1 cellular context compared by ENCODE assay signal in the genomic region with DNA sequence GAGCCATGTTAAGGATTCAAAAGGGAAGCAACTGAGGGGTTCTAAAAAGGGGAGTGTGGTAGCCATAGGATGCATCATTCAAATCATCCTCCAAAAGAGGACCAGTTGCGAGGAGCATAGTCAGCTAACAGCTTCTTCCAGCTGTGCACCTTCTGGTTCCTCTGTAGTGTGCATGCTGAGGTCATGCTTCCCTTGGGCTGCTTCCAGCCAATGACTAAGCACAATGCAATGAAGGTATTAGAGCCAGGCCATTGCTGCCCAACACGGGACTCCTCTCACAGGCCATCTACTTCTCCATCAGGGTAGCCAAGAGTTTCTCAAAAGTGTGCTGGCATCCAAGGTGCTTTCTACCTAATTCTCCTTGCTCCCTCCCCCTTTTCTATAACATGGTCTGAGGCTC.
TF ChIP-seq lines count a peak whose summit lies in the region.

No MANE protein-coding gene starts in this region.

TF ChIP-seq in SK-N-SH treated with all-trans-retinoic acid at 6 μM for 48 hours, 23 proteins besides CTCF, POLR2A, EP300 and RAD21 (continued from another document):
- TF ChIP-seq, protein P1, sequence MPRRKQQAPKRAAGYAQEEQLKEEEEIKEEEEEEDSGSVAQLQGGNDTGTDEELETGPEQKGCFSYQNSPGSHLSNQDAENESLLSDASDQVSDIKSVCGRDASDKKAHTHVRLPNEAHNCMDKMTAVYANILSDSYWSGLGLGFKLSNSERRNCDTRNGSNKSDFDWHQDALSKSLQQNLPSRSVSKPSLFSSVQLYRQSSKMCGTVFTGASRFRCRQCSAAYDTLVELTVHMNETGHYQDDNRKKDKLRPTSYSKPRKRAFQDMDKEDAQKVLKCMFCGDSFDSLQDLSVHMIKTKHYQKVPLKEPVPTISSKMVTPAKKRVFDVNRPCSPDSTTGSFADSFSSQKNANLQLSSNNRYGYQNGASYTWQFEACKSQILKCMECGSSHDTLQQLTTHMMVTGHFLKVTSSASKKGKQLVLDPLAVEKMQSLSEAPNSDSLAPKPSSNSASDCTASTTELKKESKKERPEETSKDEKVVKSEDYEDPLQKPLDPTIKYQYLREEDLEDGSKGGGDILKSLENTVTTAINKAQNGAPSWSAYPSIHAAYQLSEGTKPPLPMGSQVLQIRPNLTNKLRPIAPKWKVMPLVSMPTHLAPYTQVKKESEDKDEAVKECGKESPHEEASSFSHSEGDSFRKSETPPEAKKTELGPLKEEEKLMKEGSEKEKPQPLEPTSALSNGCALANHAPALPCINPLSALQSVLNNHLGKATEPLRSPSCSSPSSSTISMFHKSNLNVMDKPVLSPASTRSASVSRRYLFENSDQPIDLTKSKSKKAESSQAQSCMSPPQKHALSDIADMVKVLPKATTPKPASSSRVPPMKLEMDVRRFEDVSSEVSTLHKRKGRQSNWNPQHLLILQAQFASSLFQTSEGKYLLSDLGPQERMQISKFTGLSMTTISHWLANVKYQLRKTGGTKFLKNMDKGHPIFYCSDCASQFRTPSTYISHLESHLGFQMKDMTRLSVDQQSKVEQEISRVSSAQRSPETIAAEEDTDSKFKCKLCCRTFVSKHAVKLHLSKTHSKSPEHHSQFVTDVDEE (CRISPR knock-in tag; IDR thresholded peaks at IDR 0.05), result no peak
- TF ChIP-seq ZFP30 (CRISPR knock-in tag; IDR thresholded peaks at IDR 0.05) (no peak), OSR1 (CRISPR knock-in tag; IDR thresholded peaks at IDR 0.05) (no peak), SNAI2 (CRISPR knock-in tag; IDR thresholded peaks at IDR 0.05) (no peak), BACH2 (CRISPR knock-in tag; IDR thresholded peaks at IDR 0.05; ENCODE audit: borderline replicate concordance) (no peak), ISL1 (CRISPR knock-in tag; IDR thresholded peaks at IDR 0.05) (no peak), TOX (CRISPR knock-in tag; IDR thresholded peaks at IDR 0.05; ENCODE audit: borderline replicate concordance) (no peak), ZFP3 (CRISPR knock-in tag; IDR thresholded peaks at IDR 0.05) (no peak)
- TF ChIP-seq, protein P2, sequence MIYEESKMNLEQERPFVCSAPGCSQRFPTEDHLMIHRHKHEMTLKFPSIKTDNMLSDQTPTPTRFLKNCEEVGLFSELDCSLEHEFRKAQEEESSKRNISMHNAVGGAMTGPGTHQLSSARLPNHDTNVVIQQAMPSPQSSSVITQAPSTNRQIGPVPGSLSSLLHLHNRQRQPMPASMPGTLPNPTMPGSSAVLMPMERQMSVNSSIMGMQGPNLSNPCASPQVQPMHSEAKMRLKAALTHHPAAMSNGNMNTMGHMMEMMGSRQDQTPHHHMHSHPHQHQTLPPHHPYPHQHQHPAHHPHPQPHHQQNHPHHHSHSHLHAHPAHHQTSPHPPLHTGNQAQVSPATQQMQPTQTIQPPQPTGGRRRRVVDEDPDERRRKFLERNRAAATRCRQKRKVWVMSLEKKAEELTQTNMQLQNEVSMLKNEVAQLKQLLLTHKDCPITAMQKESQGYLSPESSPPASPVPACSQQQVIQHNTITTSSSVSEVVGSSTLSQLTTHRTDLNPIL (CRISPR knock-in tag; IDR thresholded peaks at IDR 0.05; ENCODE audit: low read depth), result no peak
- TF ChIP-seq, protein P3, sequence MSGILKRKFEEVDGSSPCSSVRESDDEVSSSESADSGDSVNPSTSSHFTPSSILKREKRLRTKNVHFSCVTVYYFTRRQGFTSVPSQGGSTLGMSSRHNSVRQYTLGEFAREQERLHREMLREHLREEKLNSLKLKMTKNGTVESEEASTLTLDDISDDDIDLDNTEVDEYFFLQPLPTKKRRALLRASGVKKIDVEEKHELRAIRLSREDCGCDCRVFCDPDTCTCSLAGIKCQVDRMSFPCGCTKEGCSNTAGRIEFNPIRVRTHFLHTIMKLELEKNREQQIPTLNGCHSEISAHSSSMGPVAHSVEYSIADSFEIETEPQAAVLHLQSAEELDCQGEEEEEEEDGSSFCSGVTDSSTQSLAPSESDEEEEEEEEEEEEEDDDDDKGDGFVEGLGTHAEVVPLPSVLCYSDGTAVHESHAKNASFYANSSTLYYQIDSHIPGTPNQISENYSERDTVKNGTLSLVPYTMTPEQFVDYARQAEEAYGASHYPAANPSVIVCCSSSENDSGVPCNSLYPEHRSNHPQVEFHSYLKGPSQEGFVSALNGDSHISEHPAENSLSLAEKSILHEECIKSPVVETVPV (CRISPR knock-in tag; IDR thresholded peaks at IDR 0.05), result no peak
- TF ChIP-seq, protein P4, sequence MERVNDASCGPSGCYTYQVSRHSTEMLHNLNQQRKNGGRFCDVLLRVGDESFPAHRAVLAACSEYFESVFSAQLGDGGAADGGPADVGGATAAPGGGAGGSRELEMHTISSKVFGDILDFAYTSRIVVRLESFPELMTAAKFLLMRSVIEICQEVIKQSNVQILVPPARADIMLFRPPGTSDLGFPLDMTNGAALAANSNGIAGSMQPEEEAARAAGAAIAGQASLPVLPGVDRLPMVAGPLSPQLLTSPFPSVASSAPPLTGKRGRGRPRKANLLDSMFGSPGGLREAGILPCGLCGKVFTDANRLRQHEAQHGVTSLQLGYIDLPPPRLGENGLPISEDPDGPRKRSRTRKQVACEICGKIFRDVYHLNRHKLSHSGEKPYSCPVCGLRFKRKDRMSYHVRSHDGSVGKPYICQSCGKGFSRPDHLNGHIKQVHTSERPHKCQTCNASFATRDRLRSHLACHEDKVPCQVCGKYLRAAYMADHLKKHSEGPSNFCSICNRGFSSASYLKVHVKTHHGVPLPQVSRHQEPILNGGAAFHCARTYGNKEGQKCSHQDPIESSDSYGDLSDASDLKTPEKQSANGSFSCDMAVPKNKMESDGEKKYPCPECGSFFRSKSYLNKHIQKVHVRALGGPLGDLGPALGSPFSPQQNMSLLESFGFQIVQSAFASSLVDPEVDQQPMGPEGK (CRISPR knock-in tag; IDR thresholded peaks at IDR 0.05; ENCODE audit: borderline replicate concordance), result no peak
